Comparison of ENCODE assay signal across 1 cellular context in the genomic region with DNA sequence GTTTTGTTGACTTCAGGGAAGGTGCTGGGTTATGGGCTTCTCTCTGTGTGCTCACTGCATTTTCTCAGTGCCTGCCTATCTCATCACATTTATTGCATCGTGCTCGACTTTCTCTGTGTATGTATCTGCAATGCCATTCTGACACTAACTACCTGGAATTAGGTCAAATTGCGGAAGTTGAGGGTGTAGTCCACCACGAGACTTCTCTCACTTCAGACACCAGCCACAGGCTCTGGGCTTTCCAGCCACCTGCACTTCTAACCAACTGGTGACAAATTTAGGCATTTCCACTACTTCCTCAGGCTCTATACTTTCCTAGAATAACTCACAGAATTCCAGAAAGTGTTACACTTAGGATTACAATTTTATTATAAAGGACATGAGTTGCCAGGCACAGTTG.
A peak's percentile ranks its signal among the peaks of the same experiment; 100 is the strongest.
TF ChIP-seq lines count a peak whose summit lies in the region.

No MANE protein-coding gene starts in this region.

TF ChIP-seq in GM12878, 131 proteins besides CTCF, POLR2A, EP300 and RAD21 (continued from another document):
- TF ChIP-seq ZNF384 (IDR thresholded peaks at IDR 0.05; ENCODE audit: borderline replicate concordance, low read depth, low read length) (no peak), GABPA (IDR thresholded peaks at IDR 0.05; ENCODE audit: low read depth) (peak; percentile 52), CREM (IDR thresholded peaks at IDR 0.05; ENCODE audit: low read depth) (peak; percentile 86), EED (IDR thresholded peaks at IDR 0.05; ENCODE audit: low read depth) (peak; percentile 98), TCF3 (IDR thresholded peaks at IDR 0.05; ENCODE audit: borderline replicate concordance, insufficient read depth, low read depth, low read length) (peak; percentile 82), ZBED1 (IDR thresholded peaks at IDR 0.05; ENCODE audit: borderline replicate concordance) (peak; percentile 78), SMAD5 (IDR thresholded peaks at IDR 0.05; ENCODE audit: low read depth) (no peak), BMI1 (IDR thresholded peaks at IDR 0.05; ENCODE audit: borderline replicate concordance) (peak; percentile 40; the same call in 1 of the 2 replicates), NFIC (IDR thresholded peaks at IDR 0.05; ENCODE audit: low read depth, low read length) (peak; percentile 92), ZNF274 (IDR thresholded peaks at IDR 0.05; ENCODE audit: insufficient read depth, insufficient read length) (no peak), SPI1 (IDR thresholded peaks at IDR 0.05; ENCODE audit: borderline replicate concordance, insufficient read depth, low read depth, low read length) (peak; percentile 80), SIX5 (IDR thresholded peaks at IDR 0.05; ENCODE audit: low read depth, low read length, severe bottlenecking) (no peak), RELA (IDR thresholded peaks at IDR 0.05; ENCODE audit: borderline replicate concordance, partially characterized antibody) (peak; percentile 50), TCF7 (IDR thresholded peaks at IDR 0.05; ENCODE audit: borderline replicate concordance) (peak; percentile 61; the same call in 1 of the 2 replicates), IKZF2 (IDR thresholded peaks at IDR 0.05) (peak; percentile 96 to 97), JUND (IDR thresholded peaks at IDR 0.05; ENCODE audit: low read depth, low read length) (no peak)
- TF ChIP-seq, protein P1, sequence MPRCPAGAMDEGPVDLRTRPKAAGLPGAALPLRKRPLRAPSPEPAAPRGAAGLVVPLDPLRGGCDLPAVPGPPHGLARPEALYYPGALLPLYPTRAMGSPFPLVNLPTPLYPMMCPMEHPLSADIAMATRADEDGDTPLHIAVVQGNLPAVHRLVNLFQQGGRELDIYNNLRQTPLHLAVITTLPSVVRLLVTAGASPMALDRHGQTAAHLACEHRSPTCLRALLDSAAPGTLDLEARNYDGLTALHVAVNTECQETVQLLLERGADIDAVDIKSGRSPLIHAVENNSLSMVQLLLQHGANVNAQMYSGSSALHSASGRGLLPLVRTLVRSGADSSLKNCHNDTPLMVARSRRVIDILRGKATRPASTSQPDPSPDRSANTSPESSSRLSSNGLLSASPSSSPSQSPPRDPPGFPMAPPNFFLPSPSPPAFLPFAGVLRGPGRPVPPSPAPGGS (IDR thresholded peaks at IDR 0.05; ENCODE audit: borderline replicate concordance, insufficient read depth, low read depth, low read length, poor library complexity, severe bottlenecking), result peak; percentile 56
- TF ChIP-seq, protein P2, sequence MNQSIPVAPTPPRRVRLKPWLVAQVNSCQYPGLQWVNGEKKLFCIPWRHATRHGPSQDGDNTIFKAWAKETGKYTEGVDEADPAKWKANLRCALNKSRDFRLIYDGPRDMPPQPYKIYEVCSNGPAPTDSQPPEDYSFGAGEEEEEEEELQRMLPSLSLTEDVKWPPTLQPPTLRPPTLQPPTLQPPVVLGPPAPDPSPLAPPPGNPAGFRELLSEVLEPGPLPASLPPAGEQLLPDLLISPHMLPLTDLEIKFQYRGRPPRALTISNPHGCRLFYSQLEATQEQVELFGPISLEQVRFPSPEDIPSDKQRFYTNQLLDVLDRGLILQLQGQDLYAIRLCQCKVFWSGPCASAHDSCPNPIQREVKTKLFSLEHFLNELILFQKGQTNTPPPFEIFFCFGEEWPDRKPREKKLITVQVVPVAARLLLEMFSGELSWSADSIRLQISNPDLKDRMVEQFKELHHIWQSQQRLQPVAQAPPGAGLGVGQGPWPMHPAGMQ (IDR thresholded peaks at IDR 0.05; ENCODE audit: borderline replicate concordance), result no peak
- TF ChIP-seq, protein P3, sequence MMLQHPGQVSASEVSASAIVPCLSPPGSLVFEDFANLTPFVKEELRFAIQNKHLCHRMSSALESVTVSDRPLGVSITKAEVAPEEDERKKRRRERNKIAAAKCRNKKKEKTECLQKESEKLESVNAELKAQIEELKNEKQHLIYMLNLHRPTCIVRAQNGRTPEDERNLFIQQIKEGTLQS (IDR thresholded peaks at IDR 0.05; ENCODE audit: borderline replicate concordance, extremely low read depth, low read depth, low read length), result no peak
- TF ChIP-seq, protein P4, sequence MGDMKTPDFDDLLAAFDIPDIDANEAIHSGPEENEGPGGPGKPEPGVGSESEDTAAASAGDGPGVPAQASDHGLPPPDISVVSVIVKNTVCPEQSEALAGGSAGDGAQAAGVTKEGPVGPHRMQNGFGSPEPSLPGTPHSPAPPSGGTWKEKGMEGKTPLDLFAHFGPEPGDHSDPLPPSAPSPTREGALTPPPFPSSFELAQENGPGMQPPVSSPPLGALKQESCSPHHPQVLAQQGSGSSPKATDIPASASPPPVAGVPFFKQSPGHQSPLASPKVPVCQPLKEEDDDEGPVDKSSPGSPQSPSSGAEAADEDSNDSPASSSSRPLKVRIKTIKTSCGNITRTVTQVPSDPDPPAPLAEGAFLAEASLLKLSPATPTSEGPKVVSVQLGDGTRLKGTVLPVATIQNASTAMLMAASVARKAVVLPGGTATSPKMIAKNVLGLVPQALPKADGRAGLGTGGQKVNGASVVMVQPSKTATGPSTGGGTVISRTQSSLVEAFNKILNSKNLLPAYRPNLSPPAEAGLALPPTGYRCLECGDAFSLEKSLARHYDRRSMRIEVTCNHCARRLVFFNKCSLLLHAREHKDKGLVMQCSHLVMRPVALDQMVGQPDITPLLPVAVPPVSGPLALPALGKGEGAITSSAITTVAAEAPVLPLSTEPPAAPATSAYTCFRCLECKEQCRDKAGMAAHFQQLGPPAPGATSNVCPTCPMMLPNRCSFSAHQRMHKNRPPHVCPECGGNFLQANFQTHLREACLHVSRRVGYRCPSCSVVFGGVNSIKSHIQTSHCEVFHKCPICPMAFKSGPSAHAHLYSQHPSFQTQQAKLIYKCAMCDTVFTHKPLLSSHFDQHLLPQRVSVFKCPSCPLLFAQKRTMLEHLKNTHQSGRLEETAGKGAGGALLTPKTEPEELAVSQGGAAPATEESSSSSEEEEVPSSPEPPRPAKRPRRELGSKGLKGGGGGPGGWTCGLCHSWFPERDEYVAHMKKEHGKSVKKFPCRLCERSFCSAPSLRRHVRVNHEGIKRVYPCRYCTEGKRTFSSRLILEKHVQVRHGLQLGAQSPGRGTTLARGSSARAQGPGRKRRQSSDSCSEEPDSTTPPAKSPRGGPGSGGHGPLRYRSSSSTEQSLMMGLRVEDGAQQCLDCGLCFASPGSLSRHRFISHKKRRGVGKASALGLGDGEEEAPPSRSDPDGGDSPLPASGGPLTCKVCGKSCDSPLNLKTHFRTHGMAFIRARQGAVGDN (IDR thresholded peaks at IDR 0.05), result peak; percentile 66
- TF ChIP-seq, protein P5, sequence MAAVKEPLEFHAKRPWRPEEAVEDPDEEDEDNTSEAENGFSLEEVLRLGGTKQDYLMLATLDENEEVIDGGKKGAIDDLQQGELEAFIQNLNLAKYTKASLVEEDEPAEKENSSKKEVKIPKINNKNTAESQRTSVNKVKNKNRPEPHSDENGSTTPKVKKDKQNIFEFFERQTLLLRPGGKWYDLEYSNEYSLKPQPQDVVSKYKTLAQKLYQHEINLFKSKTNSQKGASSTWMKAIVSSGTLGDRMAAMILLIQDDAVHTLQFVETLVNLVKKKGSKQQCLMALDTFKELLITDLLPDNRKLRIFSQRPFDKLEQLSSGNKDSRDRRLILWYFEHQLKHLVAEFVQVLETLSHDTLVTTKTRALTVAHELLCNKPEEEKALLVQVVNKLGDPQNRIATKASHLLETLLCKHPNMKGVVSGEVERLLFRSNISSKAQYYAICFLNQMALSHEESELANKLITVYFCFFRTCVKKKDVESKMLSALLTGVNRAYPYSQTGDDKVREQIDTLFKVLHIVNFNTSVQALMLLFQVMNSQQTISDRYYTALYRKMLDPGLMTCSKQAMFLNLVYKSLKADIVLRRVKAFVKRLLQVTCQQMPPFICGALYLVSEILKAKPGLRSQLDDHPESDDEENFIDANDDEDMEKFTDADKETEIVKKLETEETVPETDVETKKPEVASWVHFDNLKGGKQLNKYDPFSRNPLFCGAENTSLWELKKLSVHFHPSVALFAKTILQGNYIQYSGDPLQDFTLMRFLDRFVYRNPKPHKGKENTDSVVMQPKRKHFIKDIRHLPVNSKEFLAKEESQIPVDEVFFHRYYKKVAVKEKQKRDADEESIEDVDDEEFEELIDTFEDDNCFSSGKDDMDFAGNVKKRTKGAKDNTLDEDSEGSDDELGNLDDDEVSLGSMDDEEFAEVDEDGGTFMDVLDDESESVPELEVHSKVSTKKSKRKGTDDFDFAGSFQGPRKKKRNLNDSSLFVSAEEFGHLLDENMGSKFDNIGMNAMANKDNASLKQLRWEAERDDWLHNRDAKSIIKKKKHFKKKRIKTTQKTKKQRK (IDR thresholded peaks at IDR 0.05; ENCODE audit: low read depth, low read length), result no peak
- TF ChIP-seq, protein P6, sequence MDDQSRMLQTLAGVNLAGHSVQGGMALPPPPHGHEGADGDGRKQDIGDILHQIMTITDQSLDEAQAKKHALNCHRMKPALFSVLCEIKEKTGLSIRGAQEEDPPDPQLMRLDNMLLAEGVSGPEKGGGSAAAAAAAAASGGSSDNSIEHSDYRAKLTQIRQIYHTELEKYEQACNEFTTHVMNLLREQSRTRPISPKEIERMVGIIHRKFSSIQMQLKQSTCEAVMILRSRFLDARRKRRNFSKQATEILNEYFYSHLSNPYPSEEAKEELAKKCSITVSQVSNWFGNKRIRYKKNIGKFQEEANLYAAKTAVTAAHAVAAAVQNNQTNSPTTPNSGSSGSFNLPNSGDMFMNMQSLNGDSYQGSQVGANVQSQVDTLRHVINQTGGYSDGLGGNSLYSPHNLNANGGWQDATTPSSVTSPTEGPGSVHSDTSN (IDR thresholded peaks at IDR 0.05; ENCODE audit: insufficient replicate concordance, low read depth, low read length), result no peak
- TF ChIP-seq, protein P7, sequence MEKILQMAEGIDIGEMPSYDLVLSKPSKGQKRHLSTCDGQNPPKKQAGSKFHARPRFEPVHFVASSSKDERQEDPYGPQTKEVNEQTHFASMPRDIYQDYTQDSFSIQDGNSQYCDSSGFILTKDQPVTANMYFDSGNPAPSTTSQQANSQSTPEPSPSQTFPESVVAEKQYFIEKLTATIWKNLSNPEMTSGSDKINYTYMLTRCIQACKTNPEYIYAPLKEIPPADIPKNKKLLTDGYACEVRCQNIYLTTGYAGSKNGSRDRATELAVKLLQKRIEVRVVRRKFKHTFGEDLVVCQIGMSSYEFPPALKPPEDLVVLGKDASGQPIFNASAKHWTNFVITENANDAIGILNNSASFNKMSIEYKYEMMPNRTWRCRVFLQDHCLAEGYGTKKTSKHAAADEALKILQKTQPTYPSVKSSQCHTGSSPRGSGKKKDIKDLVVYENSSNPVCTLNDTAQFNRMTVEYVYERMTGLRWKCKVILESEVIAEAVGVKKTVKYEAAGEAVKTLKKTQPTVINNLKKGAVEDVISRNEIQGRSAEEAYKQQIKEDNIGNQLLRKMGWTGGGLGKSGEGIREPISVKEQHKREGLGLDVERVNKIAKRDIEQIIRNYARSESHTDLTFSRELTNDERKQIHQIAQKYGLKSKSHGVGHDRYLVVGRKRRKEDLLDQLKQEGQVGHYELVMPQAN (conservative IDR thresholded peaks at IDR 0.05), result no peak
